15 cellular contexts compared by ENCODE assay signal in genomic region chr10:71300555-71301370, GRCh38. TPM values are rescaled to one million over a fixed set of nuclear protein-coding genes. Genes with fewer than 3 reads are reported as not detected.
DNase-seq lines count a peak whose midpoint lies in the region; ATAC-seq and TF ChIP-seq lines count a peak whose summit lies in the region.
"Had no signal": no experiment of that assay in that cellular context is flagged by ENCODE, and none has a peak within 500 bp of the region (broad histone marks: within the 10 kb centered on the region; RNA-seq: fewer than 3 reads in every experiment).

No MANE protein-coding gene starts in this region.

- H3K27me3 ChIP-seq in Panc1 (ENCODE audit: control insufficient read depth, insufficient read depth, low read length) (peaks cover 4% of the 10 kb centered on the region; the same call in 1 of the 2 replicates), body of pancreas (no peaks in the 10 kb centered on the region)

- H3K27ac Mint-ChIP-seq in stimulated activated effector memory CD8-positive, alpha-beta T cell treated with anti-CD3 and anti-CD28 coated beads, Interleukin-12 subunit alpha, Interleukin-12 subunit beta, amount 100 ng/mL, for 72 hours: no peak overlapping the region
- H3K27ac Mint-ChIP-seq: HFFc6 had no signal

- H3K27ac ChIP-seq in Panc1 (ENCODE audit: low read length): no peak overlapping the region
- no peak overlapping the region for H3K27ac ChIP-seq in body of pancreas

- in situ Hi-C loops in Panc1 (cut with HindIII; ENCODE audit: low pct_unique_long_range_greater_than_20kb, low sequenced_read_pairs): no loop called here

- H3K4me3 Mint-ChIP-seq in stimulated activated effector memory CD8-positive, alpha-beta T cell treated with anti-CD3 and anti-CD28 coated beads, Interleukin-12 subunit alpha, Interleukin-12 subunit beta, amount 100 ng/mL, for 72 hours: no peak overlapping the region
- H3K4me3 Mint-ChIP-seq: HFFc6 had no signal

- no TSS peak for BruUV-seq in Panc1 (replicated peaks; lab: Mats Ljungman, UMichigan)

- H3K4me1 Mint-ChIP-seq in stimulated activated effector memory CD8-positive, alpha-beta T cell treated with anti-CD3 and anti-CD28 coated beads, Interleukin-12 subunit alpha, Interleukin-12 subunit beta, amount 100 ng/mL, for 72 hours: no peaks in the 10 kb centered on the region

- intact Hi-C loops in Panc1 (cut with micrococcal nuclease; ENCODE audit: unreplicated experiment) (no loop called here), cardiac septum (cut with DNase I) (no loop called here), body of pancreas (cut with DNase I) (no loop called here)

- no peak overlapping the region for H3K4me3 ChIP-seq in Panc1 (ENCODE audit: low read depth in 2 of 2, low read length in 2 of 2)
- H3K4me3 ChIP-seq in epithelial cell of esophagus (ENCODE audit: low read length): no peak overlapping the region
- H3K4me3 ChIP-seq in body of pancreas: no peak overlapping the region

- 0 out of 2 replicates have a peak, but pooled peaks cover 2% of the 10 kb centered on the region for H3K4me1 ChIP-seq in Panc1 (ENCODE audit: control insufficient read depth, insufficient read depth, low read length)
- no peaks in the 10 kb centered on the region for H3K4me1 ChIP-seq in body of pancreas

- 88 to 92% methylated on average over 6 to 16 of the region's 16 CpGs for WGBS in body of pancreas, 2 donors

- H3K9me3 ChIP-seq in Panc1 (ENCODE audit: control insufficient read depth, insufficient read depth, low read depth, low read length) (no peaks in the 10 kb centered on the region), body of pancreas (no peaks in the 10 kb centered on the region)

- H3K9me3 Mint-ChIP-seq in stimulated activated effector memory CD8-positive, alpha-beta T cell treated with anti-CD3 and anti-CD28 coated beads, Interleukin-12 subunit alpha, Interleukin-12 subunit beta, amount 100 ng/mL, for 72 hours: no peaks in the 10 kb centered on the region
- H3K9me3 Mint-ChIP-seq: HFFc6 had no signal

- CTCF ChIA-PET in Panc1 (lab: Charles Lee): no interaction called here

- POLR2A ChIA-PET in Panc1 (lab: Charles Lee): interaction anchor here (0.6 kb wide), 1 partner anchor 526 kb away, joined by 3 read pairs; no protein-coding TSS in a partner anchor

- no peaks in the 10 kb centered on the region for H3K36me3 Mint-ChIP-seq in stimulated activated effector memory CD8-positive, alpha-beta T cell treated with anti-CD3 and anti-CD28 coated beads, Interleukin-12 subunit alpha, Interleukin-12 subunit beta, amount 100 ng/mL, for 72 hours

- no peak for TF ChIP-seq CTCF in Panc1 (IDR thresholded peaks at IDR 0.05)
- TF ChIP-seq CTCF in epithelial cell of esophagus (IDR thresholded peaks at IDR 0.05; ENCODE audit: insufficient read depth, low read depth, low read length, missing control alignments): no peak
- TF ChIP-seq CTCF in body of pancreas (IDR thresholded peaks at IDR 0.05): no peak

- TF ChIP-seq POLR2A in body of pancreas (IDR thresholded peaks at IDR 0.05): no peak

- no peaks in the 10 kb centered on the region for H3K36me3 ChIP-seq in Panc1 (ENCODE audit: control insufficient read depth, insufficient read depth, low read length)
- H3K36me3 ChIP-seq in body of pancreas (replicated peaks in 1 of 2; ENCODE audit: insufficient read depth in 1 of 2, low read depth in 2 of 2): no peaks in the 10 kb centered on the region

- DNase-seq in NCI-H1105 (lab: John Stamatoyannopoulos, UW) (peak; percentile 68), Panc1 (ENCODE audit: low read depth, low spot score) (no peak), epithelial cell of esophagus (ENCODE audit: low read depth) (peak; percentile 70), cardiac septum (ENCODE audit: low spot score) (no peak), body of pancreas (no peak)
- DNase-seq in stimulated activated effector memory CD8-positive, alpha-beta T cell treated with anti-CD3 and anti-CD28 coated beads, Interleukin-12 subunit alpha, Interleukin-12 subunit beta, amount 100 ng/mL, for 72 hours (ENCODE audit: low spot score in 2 of 2): no peak
- DNase-seq: DMS 273 treated with DMSO at 0.1 percent for 48 hours, EL, HFFc6, MM.1S, NCI-H1417, NCI-H1930, NCI-H2227 treated with DMSO at 0.1 percent for 48 hours had no signal

- peak; percentile 10; the same call in 1 of the 2 replicates for ATAC-seq in Panc1
- peak; percentile 4 for ATAC-seq in stimulated activated effector memory CD8-positive, alpha-beta T cell treated with anti-CD3 and anti-CD28 coated beads, Interleukin-12 subunit alpha, Interleukin-12 subunit beta, amount 100 ng/mL, for 72 hours
- no peak for ATAC-seq in GM19467 (IDR thresholded peaks at IDR 0.05; ENCODE audit: unreplicated experiment)
- ATAC-seq in body of pancreas: no peak
- ATAC-seq: SK-N-SH treated with all-trans-retinoic acid at 6 μM for 48 hours had no signal

RNA-seq across cellular contexts. Expression of gene SLC29A3, which starts 18.3 kb away (rescaled TPM):
- 7.6 TPM for total RNA-seq in Panc1 (2021; ENCODE audit: unreplicated experiment)
- polyA plus RNA-seq in Panc1 (2012; ENCODE audit: insufficient read length): 7.1 TPM
- total RNA-seq in cardiac septum: 1.6 TPM
- total RNA-seq in body of pancreas: 1 to 10 TPM in 1 of 2 donors, under 1 TPM in 1; 0.99 to 5.2 TPM

Comparison
In these comparisons a context has a peak if more than half of its experiments do, and no peak if none do; other contexts are left out.
1. DNase-seq: peak in NCI-H1105 (single experiment) and epithelial cell of esophagus (single experiment); none in Panc1 (single experiment), stimulated activated effector memory CD8-positive, alpha-beta T cell treated with anti-CD3 and anti-CD28 coated beads, Interleukin-12 subunit alpha, Interleukin-12 subunit beta, amount 100 ng/mL, for 72 hours (0 of 2), cardiac septum (single experiment) and body of pancreas (0 of 4).
2. ATAC-seq: peak in Panc1 (single experiment) and stimulated activated effector memory CD8-positive, alpha-beta T cell treated with anti-CD3 and anti-CD28 coated beads, Interleukin-12 subunit alpha, Interleukin-12 subunit beta, amount 100 ng/mL, for 72 hours (single experiment); none in GM19467 (single experiment) and body of pancreas (single experiment).